8 cellular contexts compared by ENCODE assay signal in the genomic region with DNA sequence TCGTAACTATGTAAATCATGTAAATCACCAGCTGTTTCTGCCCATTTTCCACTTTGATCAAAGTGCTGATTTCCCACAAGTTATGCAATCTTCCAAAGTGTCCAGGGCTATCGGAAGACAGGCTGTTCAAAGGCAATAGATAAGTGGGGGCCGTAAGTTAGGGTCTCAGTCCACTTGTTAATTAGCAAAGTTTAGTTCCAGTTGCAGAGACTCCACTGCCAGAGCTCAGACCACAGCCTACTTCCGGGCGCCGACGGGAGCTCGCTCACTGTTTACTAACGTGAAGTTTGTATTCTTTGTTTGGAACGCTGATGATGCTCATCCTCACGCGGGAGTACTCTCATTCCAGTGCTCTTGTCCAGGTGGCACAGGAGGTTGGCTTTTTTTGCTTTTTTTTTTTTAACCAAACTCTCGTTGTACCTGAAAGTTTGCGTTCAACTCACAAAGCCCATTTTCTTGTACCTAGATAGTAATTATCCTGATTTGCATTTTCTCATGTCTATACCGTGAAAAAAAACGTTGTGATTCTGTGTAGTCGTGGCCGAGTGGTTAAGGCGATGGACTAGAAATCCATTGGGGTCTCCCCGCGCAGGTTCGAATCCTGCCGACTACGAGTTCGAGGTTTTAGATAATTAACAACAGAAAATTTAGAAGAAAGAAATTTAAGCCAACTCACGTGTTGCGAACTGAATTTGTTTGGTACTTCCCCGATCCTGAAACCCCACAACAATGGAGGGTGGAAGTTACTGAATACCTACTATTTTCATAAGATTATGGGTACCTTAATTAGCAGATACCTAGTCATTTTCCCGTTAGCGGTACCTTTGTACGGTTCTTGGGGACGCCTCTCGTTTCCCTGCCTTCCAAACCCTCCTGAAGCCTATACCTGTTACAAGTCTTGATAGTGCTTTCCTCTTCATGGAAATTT. TPM values are rescaled to one million over a fixed set of nuclear protein-coding genes. Genes with fewer than 3 reads are reported as not detected.
DNase-seq lines count a peak whose midpoint lies in the region; ATAC-seq and TF ChIP-seq lines count a peak whose summit lies in the region.

No MANE protein-coding gene starts in this region.

- H3K36me3 ChIP-seq in Loucy (ENCODE audit: insufficient read depth, low read length) (no peaks in the 10 kb centered on the region), SU-DHL-6 (ENCODE audit: low read length) (no peaks in the 10 kb centered on the region), right atrium auricular region (no peaks in the 10 kb centered on the region), sigmoid colon (no peaks in the 10 kb centered on the region)

- H3K27ac Mint-ChIP-seq in Calu3 (ENCODE audit: unreplicated experiment): peak overlapping the region; percentile 87
- peak overlapping the region; percentile 93 for H3K27ac Mint-ChIP-seq in activated naive CD8-positive, alpha-beta T cell

- no peaks in the 10 kb centered on the region for H3K27me3 Mint-ChIP-seq in Calu3 (ENCODE audit: unreplicated experiment)
- peaks cover 7% of the 10 kb centered on the region for H3K27me3 Mint-ChIP-seq in activated naive CD8-positive, alpha-beta T cell

- TF ChIP-seq POLR2A in sigmoid colon (IDR thresholded peaks at IDR 0.05): no peak

- H3K9ac ChIP-seq in Loucy (ENCODE audit: low read depth, low read length, poor library complexity, severe bottlenecking) (peak overlapping the region; percentile 81), SU-DHL-6 (ENCODE audit: low read length) (peak overlapping the region; percentile 44)

- ATAC-seq in GM21723 (IDR thresholded peaks at IDR 0.05; ENCODE audit: unreplicated experiment): peak; percentile 64

- no peaks in the 10 kb centered on the region for H3K9me3 Mint-ChIP-seq in Calu3 (ENCODE audit: low read depth, unreplicated experiment)
- H3K9me3 Mint-ChIP-seq in activated naive CD8-positive, alpha-beta T cell (ENCODE audit: low read depth): no peaks in the 10 kb centered on the region

- no peaks in the 10 kb centered on the region for H3K79me2 ChIP-seq in Loucy (ENCODE audit: insufficient read depth, low read length)
- no peaks in the 10 kb centered on the region for H3K79me2 ChIP-seq in SU-DHL-6 (ENCODE audit: insufficient read depth, low read length)

- H3K4me3 ChIP-seq in Loucy (ENCODE audit: low read length, poor library complexity, severe bottlenecking) (peak overlapping the region; percentile 92), SU-DHL-6 (ENCODE audit: insufficient read depth, low read length, poor library complexity, severe bottlenecking) (peak overlapping the region; percentile 57), right atrium auricular region (peak overlapping the region; percentile 46 to 56), sigmoid colon (peak overlapping the region; percentile 18 to 44 (median 35))

- H3K9me2 ChIP-seq in Loucy (replicated peaks; ENCODE audit: low read depth, low read length) (no peaks in the 10 kb centered on the region), SU-DHL-6 (replicated peaks; ENCODE audit: insufficient read depth, low read length) (no peaks in the 10 kb centered on the region)

- H3K36me3 Mint-ChIP-seq in Calu3 (ENCODE audit: insufficient read depth, unreplicated experiment): peaks cover 27% of the 10 kb centered on the region
- H3K36me3 Mint-ChIP-seq in activated naive CD8-positive, alpha-beta T cell: no peaks in the 10 kb centered on the region

- intact Hi-C loops in Calu3 (cut with micrococcal nuclease; ENCODE audit: unreplicated experiment): loop anchor here (1.0 to 5.0 kb wide), 5 partner anchors 23 to 340 kb away; a partner anchor contains a TSS
- intact Hi-C loops in sigmoid colon (cut with DNase I): loop anchor here (2.0 kb wide), 1 partner anchor 16 kb away; no protein-coding TSS in a partner anchor

- H3K9me3 ChIP-seq in Loucy (ENCODE audit: insufficient read depth, low read depth, low read length): no peaks in the 10 kb centered on the region
- H3K9me3 ChIP-seq in SU-DHL-6 (ENCODE audit: insufficient read depth, low read length): no peaks in the 10 kb centered on the region
- no peaks in the 10 kb centered on the region for H3K9me3 ChIP-seq in right atrium auricular region
- H3K9me3 ChIP-seq in sigmoid colon: no peaks in the 10 kb centered on the region

- CTCF ChIA-PET in Calu3 (lab: Charles Lee): interaction anchor here (0.6 to 0.7 kb wide), 2 partner anchors 32 to 325 kb away, joined by 5 to 6 read pairs; no protein-coding TSS in a partner anchor

- H3K27ac ChIP-seq in SU-DHL-6 (ENCODE audit: low read depth, low read length) (no peak overlapping the region), right atrium auricular region (peak overlapping the region; percentile 20 to 46), sigmoid colon (peak overlapping the region in 1 of 4 donors; percentile 40)

- H3F3A ChIP-seq in Loucy (ENCODE audit: low read depth): peaks cover 3% of the 10 kb centered on the region; the same call in 1 of the 2 replicates
- peaks cover 28% of the 10 kb centered on the region for H3F3A ChIP-seq in SU-DHL-6 (ENCODE audit: insufficient read depth)

- no peaks in the 10 kb centered on the region for H4K20me1 ChIP-seq in Loucy (ENCODE audit: insufficient read depth, low read length, poor library complexity, severe bottlenecking)
- no peaks in the 10 kb centered on the region for H4K20me1 ChIP-seq in SU-DHL-6 (ENCODE audit: low read depth, low read length)

- H3K4me3 Mint-ChIP-seq in Calu3 (ENCODE audit: low read depth, unreplicated experiment): peak overlapping the region; percentile 83
- H3K4me3 Mint-ChIP-seq in activated naive CD8-positive, alpha-beta T cell: peak overlapping the region; percentile 96

- peak; percentile 81 for DNase-seq in Calu3
- peak; percentile 66 for DNase-seq in right atrium auricular region (ENCODE audit: low spot score)
- DNase-seq in sigmoid colon: no peak
- DNase-seq in cerebellum (ENCODE audit: low spot score): no peak

- BruUV-seq in Calu3 (replicated peaks; lab: Mats Ljungman, UMichigan): TSS peak; percentile 100

- H3K4me1 Mint-ChIP-seq in Calu3 (ENCODE audit: low read depth, unreplicated experiment): peaks cover 40% of the 10 kb centered on the region
- peaks cover 41% of the 10 kb centered on the region for H3K4me1 Mint-ChIP-seq in activated naive CD8-positive, alpha-beta T cell (ENCODE audit: low read depth)

- peaks cover 11% of the 10 kb centered on the region for H3K4me1 ChIP-seq in Loucy (ENCODE audit: insufficient read depth, low read length, poor library complexity, severe bottlenecking)
- peaks cover 0 to 10% of the 10 kb centered on the region in 2 donors for H3K4me1 ChIP-seq in right atrium auricular region
- H3K4me1 ChIP-seq in sigmoid colon: peaks cover 0 to 11% (median 6%) of the 10 kb centered on the region in 4 donors

- peak overlapping the region; percentile 100 for H2AFZ ChIP-seq in Loucy (ENCODE audit: low read length)
- peak overlapping the region; percentile 72 for H2AFZ ChIP-seq in SU-DHL-6 (ENCODE audit: low read depth, low read length, severe bottlenecking)

- TF ChIP-seq CTCF in Calu3 (IDR thresholded peaks at IDR 0.05; ENCODE audit: unreplicated experiment): no peak
- TF ChIP-seq CTCF in Loucy (conservative IDR thresholded peaks at IDR 0.05; ENCODE audit: low read length): no peak
- no peak for TF ChIP-seq CTCF in SU-DHL-6 (IDR thresholded peaks at IDR 0.05; ENCODE audit: insufficient read depth, low read length, poor library complexity, severe bottlenecking)
- no peak for TF ChIP-seq CTCF in right atrium auricular region (IDR thresholded peaks at IDR 0.05)
- TF ChIP-seq CTCF in sigmoid colon (IDR thresholded peaks at IDR 0.05): no peak

- WGBS in sigmoid colon, 2 donors: 1% methylated on average over 33 of the region's 33 CpGs

- no peak for TF ChIP-seq EP300 in sigmoid colon (IDR thresholded peaks at IDR 0.05)

- H3K4me2 ChIP-seq in Loucy (ENCODE audit: low read depth, low read length, poor library complexity, severe bottlenecking) (peak overlapping the region; percentile 87), SU-DHL-6 (ENCODE audit: low read depth, low read length, poor library complexity, severe bottlenecking) (peak overlapping the region; percentile 53)

- H3K27me3 ChIP-seq in Loucy (ENCODE audit: insufficient read depth, low read length, poor library complexity, severe bottlenecking) (no peaks in the 10 kb centered on the region), SU-DHL-6 (ENCODE audit: low read length) (no peaks in the 10 kb centered on the region), right atrium auricular region (no peaks in the 10 kb centered on the region), sigmoid colon (peaks cover 5 to 61% (median 33%) of the 10 kb centered on the region in 3 donors)

RNA-seq across cellular contexts. Expression of a gene that starts 29.9 kb away (rescaled TPM):
- total RNA-seq in Calu3 (2022) (11.0 and 11.6 TPM in 2 replicates), right atrium auricular region (1 to 10 TPM; 3.3 to 3.9 TPM), sigmoid colon (1 to 10 TPM; 4.3 to 8.6 (median 7.3) TPM), cerebellum (16.3 TPM)
- 1 to 10 TPM; 2.1 to 3.1 (median 3.0) TPM for polyA plus RNA-seq in sigmoid colon

Comparison
In these comparisons a context has a peak if more than half of its experiments do, and no peak if none do; other contexts are left out.
1. DNase-seq: peak in Calu3 (single experiment) and right atrium auricular region (single experiment); none in sigmoid colon (single experiment) and cerebellum (single experiment).
2. H3K4me3 ChIP-seq: peak in every context shown above with its lines; median percentile 92 in Loucy; 57 in SU-DHL-6; 51 in right atrium auricular region; 35 in sigmoid colon.